ENCODE assay signal across 1 cellular context in genomic region chr1:177341773-177342172, GRCh38.
TF ChIP-seq lines count a peak whose summit lies in the region.

No MANE protein-coding gene starts in this region.

TF ChIP-seq in SK-N-SH treated with all-trans-retinoic acid at 6 μM for 48 hours, 23 proteins besides CTCF, POLR2A, EP300 and RAD21 (continued from another document):
- no peak for TF ChIP-seq PATZ1 (CRISPR knock-in tag; IDR thresholded peaks at IDR 0.05; ENCODE audit: borderline replicate concordance)
- TF ChIP-seq CSDC2 (CRISPR knock-in tag; IDR thresholded peaks at IDR 0.05): no peak
- no peak for TF ChIP-seq ZNF565 (CRISPR knock-in tag; conservative IDR thresholded peaks at IDR 0.05; ENCODE audit: low read depth)
- TF ChIP-seq ZFP3 (CRISPR knock-in tag; IDR thresholded peaks at IDR 0.05): no peak
- TF ChIP-seq SNAI2 (CRISPR knock-in tag; IDR thresholded peaks at IDR 0.05): no peak
- no peak for TF ChIP-seq ESRRG (CRISPR knock-in tag; IDR thresholded peaks at IDR 0.05)
